ENCODE assay signal across 8 cellular contexts in the genomic region with DNA sequence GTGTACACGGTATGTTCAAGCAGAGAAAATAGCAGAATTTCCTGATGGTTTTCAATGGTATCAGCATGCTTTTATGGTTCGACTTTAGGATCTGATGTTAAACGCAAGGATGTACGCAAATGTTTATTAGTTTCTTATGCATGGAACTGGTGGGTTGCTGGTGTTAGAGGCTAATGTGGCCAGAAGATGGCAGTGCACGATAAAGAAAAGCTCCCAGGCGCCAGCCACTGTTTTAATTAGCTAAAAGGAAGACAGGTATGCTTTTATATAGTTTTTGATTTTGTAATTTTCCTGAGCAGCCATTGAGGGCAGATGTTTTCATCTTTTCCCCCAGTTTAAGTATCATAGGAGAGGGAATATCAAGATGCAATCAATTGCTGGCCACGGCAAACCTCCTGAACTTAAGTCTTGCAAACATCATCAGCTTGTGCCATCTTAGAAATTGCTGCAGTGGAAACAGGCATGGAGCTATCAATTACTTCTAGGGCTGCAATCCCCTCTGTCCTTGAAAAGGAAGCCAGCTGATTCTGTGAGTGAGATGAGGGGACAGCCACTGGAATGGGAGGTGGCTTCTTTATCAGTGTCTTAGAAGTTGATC.
DNase-seq lines count a peak whose midpoint lies in the region; ATAC-seq and TF ChIP-seq lines count a peak whose summit lies in the region.

No MANE protein-coding gene starts in this region.

- no peaks in the 10 kb centered on the region for H3K36me3 ChIP-seq in H7 (replicated peaks; ENCODE audit: control insufficient read depth, insufficient read depth, low read length)
- H3K36me3 ChIP-seq in gastrocnemius medialis: no peaks in the 10 kb centered on the region

- intact Hi-C loops in gastrocnemius medialis (cut with DNase I; ENCODE audit: low total_unique reads) (no loop called here), lower leg skin (cut with DNase I; ENCODE audit: low total_unique reads) (no loop called here)

- H3K4me1 ChIP-seq in gastrocnemius medialis: no peaks in the 10 kb centered on the region

- no peaks in the 10 kb centered on the region for H3K9me3 ChIP-seq in gastrocnemius medialis

- in situ Hi-C loops in gastrocnemius medialis (cut with MboI; ENCODE audit: low sequenced_read_pairs in 4 of 4): no loop called here

- no peak overlapping the region for H3K27ac ChIP-seq in gastrocnemius medialis

- H3K4me3 ChIP-seq in H7 (ENCODE audit: insufficient read depth, low read depth, low read length): no peak overlapping the region
- H3K4me3 ChIP-seq in gastrocnemius medialis: no peak overlapping the region
- no peak overlapping the region for H3K4me3 ChIP-seq in lower leg skin (ENCODE audit: low read depth, poor library complexity, severe bottlenecking)

- no peak for TF ChIP-seq CTCF in gastrocnemius medialis (IDR thresholded peaks at IDR 0.05 in 4 of 5, conservative IDR thresholded peaks at IDR 0.05 in 1 of 5)
- TF ChIP-seq CTCF in lower leg skin (IDR thresholded peaks at IDR 0.05): no peak

- ATAC-seq in GM21529 (IDR thresholded peaks at IDR 0.05; ENCODE audit: unreplicated experiment) (no peak), GM19455 (IDR thresholded peaks at IDR 0.05; ENCODE audit: unreplicated experiment) (no peak), gastrocnemius medialis (no peak)

- WGBS in lower leg skin, 2 donors: 8 to 9% methylated on average over 7 of the region's 7 CpGs

- TF ChIP-seq POLR2A in gastrocnemius medialis (IDR thresholded peaks at IDR 0.05): no peak
- TF ChIP-seq POLR2A in lower leg skin (IDR thresholded peaks at IDR 0.05): no peak

- peak; percentile 25 for DNase-seq in DMS114 treated with DMSO at 0.1 percent for 48 hours (lab: John Stamatoyannopoulos, UW; ENCODE audit: unreplicated experiment)
- DNase-seq in H7: peak; percentile 20
- DNase-seq in RPMI8226: peak; percentile 52
- peak; percentile 18 for DNase-seq in iPS-NIHi11 (ENCODE audit: low spot score)
- no peak for DNase-seq in gastrocnemius medialis
- no peak for DNase-seq in lower leg skin (ENCODE audit: low spot score in 2 of 2)

- H3K27me3 ChIP-seq in H7 (ENCODE audit: control insufficient read depth, insufficient read depth, low read length) (no peaks in the 10 kb centered on the region), gastrocnemius medialis (no peaks in the 10 kb centered on the region)

Comparison
In these comparisons a context has a peak if more than half of its experiments do, and no peak if none do; other contexts are left out.
1. DNase-seq: peak in DMS114 treated with DMSO at 0.1 percent for 48 hours (single experiment), H7 (single experiment), RPMI8226 (single experiment) and iPS-NIHi11 (single experiment); none in gastrocnemius medialis (0 of 2) and lower leg skin (0 of 2).